Comparison of ENCODE assay signal across 8 cellular contexts in genomic region chr16:88790312-88791150, GRCh38. TPM values are rescaled to one million over a fixed set of nuclear protein-coding genes. Genes with fewer than 3 reads are reported as not detected.
DNase-seq lines count a peak whose midpoint lies in the region; ATAC-seq and TF ChIP-seq lines count a peak whose summit lies in the region.

No MANE protein-coding gene starts in this region.

- H3K9me3 Mint-ChIP-seq in MCF 10A (ENCODE audit: unreplicated experiment), result no peaks in the 10 kb centered on the region

- TF ChIP-seq POLR2A in vagina (IDR thresholded peaks at IDR 0.05), result no peak

- POLR2A ChIA-PET in HEK293 (lab: Yijun Ruan, JAX), result no interaction called here
- POLR2A ChIA-PET in MCF 10A (lab: Yijun Ruan, JAX), result no interaction called here

- H3K36me3 Mint-ChIP-seq in MCF 10A (ENCODE audit: insufficient read depth, unreplicated experiment), result no peaks in the 10 kb centered on the region

- CTCF ChIA-PET in HEK293 (lab: Yijun Ruan, JAX), result interaction anchor here (0.7 to 1.2 kb wide), 2 partner anchors 9 to 407 kb away, joined by 3 to 4 read pairs; no protein-coding TSS in a partner anchor
- CTCF ChIA-PET in MCF 10A (lab: Yijun Ruan, JAX), result interaction anchor here (0.7 kb wide), 1 partner anchor 115 kb away, joined by 3 read pairs; no protein-coding TSS in a partner anchor

- TF ChIP-seq CTCF in HEK293 (tag by site-specific recombination; IDR thresholded peaks at IDR 0.05) (no peak), MCF 10A (IDR thresholded peaks at IDR 0.05; ENCODE audit: unreplicated experiment) (no peak), vagina (IDR thresholded peaks at IDR 0.05) (no peak)

- intact Hi-C loops in MCF 10A (cut with micrococcal nuclease), result no loop called here
- intact Hi-C loops in vagina (cut with DNase I), result no loop called here

- H3K27me3 Mint-ChIP-seq in MCF 10A (ENCODE audit: insufficient read depth, unreplicated experiment), result no peaks in the 10 kb centered on the region

- H3K27me3 ChIP-seq in vagina, result no peaks in the 10 kb centered on the region

- H3K4me3 ChIP-seq in HEK293 (ENCODE audit: low read depth, low read length) (no peak overlapping the region), vagina (no peak overlapping the region)

- ATAC-seq in HG03108 (IDR thresholded peaks at IDR 0.05; ENCODE audit: unreplicated experiment), result no peak

- BruUV-seq in MCF 10A (replicated peaks; lab: Mats Ljungman, UMichigan), result no TSS peak

- no peaks in the 10 kb centered on the region for H3K36me3 ChIP-seq in HEK293 (ENCODE audit: control insufficient read depth in 2 of 2, insufficient read depth in 1 of 2, low read length in 2 of 2)
- no peaks in the 10 kb centered on the region for H3K36me3 ChIP-seq in vagina

- no peak overlapping the region; the same call in 1 of the 2 replicates for H3K27ac ChIP-seq in HEK293 (ENCODE audit: extremely low read depth, low read depth, low read length)
- H3K27ac ChIP-seq in vagina, result no peak overlapping the region

- H3K4me1 Mint-ChIP-seq in MCF 10A (ENCODE audit: insufficient read depth, unreplicated experiment), result no peaks in the 10 kb centered on the region

- H3K4me1 ChIP-seq in HEK293 (ENCODE audit: control insufficient read depth, insufficient read depth, low read length) (peaks cover 4% of the 10 kb centered on the region; the same call in 1 of the 2 replicates), vagina (peaks cover 3% of the 10 kb centered on the region)

- H3K27ac Mint-ChIP-seq in MCF 10A (ENCODE audit: low read depth, unreplicated experiment), result no peak overlapping the region

- DNase-seq in T-helper 9 cell, result peak; percentile 60
- peak; percentile 20 for DNase-seq in effector CD8-positive, alpha-beta T cell (lab: John Stamatoyannopoulos, UW)
- DNase-seq in stimulated activated CD4-positive, alpha-beta T cell treated with anti-CD3 and anti-CD28 coated beads, Interleukin-2, amount 100 ng/mL, for 4 hours (ENCODE audit: low read depth), result peak; percentile 49
- DNase-seq in MCF 10A (ENCODE audit: unreplicated experiment), result no peak
- DNase-seq in SHP77 treated with DMSO at 0.1 percent for 48 hours (lab: John Stamatoyannopoulos, UW), result no peak
- no peak for DNase-seq in vagina (ENCODE audit: extremely low spot score in 2 of 2)

- no peak overlapping the region for H3K4me3 Mint-ChIP-seq in MCF 10A (ENCODE audit: unreplicated experiment)

- H3K9me3 ChIP-seq in HEK293 (ENCODE audit: control insufficient read depth, insufficient read depth, low read depth, low read length) (no peaks in the 10 kb centered on the region), vagina (no peaks in the 10 kb centered on the region)

TF ChIP-seq in HEK293, 187 proteins besides CTCF, POLR2A, EP300 and RAD21:
- peak; percentile 19; the same call in 1 of the 2 replicates for TF ChIP-seq ZNF335 (tag by site-specific recombination; conservative IDR thresholded peaks at IDR 0.05)
- no peak for TF ChIP-seq ZNF391 (tag by site-specific recombination; IDR thresholded peaks at IDR 0.05; ENCODE audit: borderline replicate concordance, low read depth)
- TF ChIP-seq ZNF398 (tag by site-specific recombination; IDR thresholded peaks at IDR 0.05), result 0 out of 2 replicates have a peak, but pooled peaks have one; percentile 26

RNA-seq across cellular contexts. Expression of gene PIEZO1, which starts 5.5 kb away (rescaled TPM):
- 193 and 195 TPM in 2 replicates for total RNA-seq in MCF 10A (2022)
- total RNA-seq in vagina, result 184 TPM

RNA-seq across cellular contexts. Expression of gene CDT1, which starts 13.1 kb away (rescaled TPM):
- 5.3 and 16.6 TPM in 2 replicates for total RNA-seq in MCF 10A (2022)
- 10.8 TPM for total RNA-seq in vagina

RNA-seq across cellular contexts. Expression of gene APRT, which starts 21.2 kb away (rescaled TPM):
- total RNA-seq in MCF 10A (2022) (231 and 248 TPM in 2 replicates), vagina (134 TPM)

Comparison
In these comparisons a context has a peak if more than half of its experiments do, and no peak if none do; other contexts are left out.
1. DNase-seq: peak in T-helper 9 cell (single experiment), effector CD8-positive, alpha-beta T cell (single experiment) and stimulated activated CD4-positive, alpha-beta T cell treated with anti-CD3 and anti-CD28 coated beads, Interleukin-2, amount 100 ng/mL, for 4 hours (single experiment); none in MCF 10A (single experiment), SHP77 treated with DMSO at 0.1 percent for 48 hours (single experiment) and vagina (0 of 2).